8 cellular contexts compared by ENCODE assay signal in genomic region chr7:113086431-113086888, GRCh38. TPM values are rescaled to one million over a fixed set of nuclear protein-coding genes. Genes with fewer than 3 reads are reported as not detected.
DNase-seq lines count a peak whose midpoint lies in the region; ATAC-seq, FAIRE-seq and TF ChIP-seq lines count a peak whose summit lies in the region.

TSS of gene GPR85 (minus strand) at chr7:113086827. CDS start at chr7:113084721, 2,106 bp downstream.

- H2AFZ ChIP-seq in keratinocyte (ENCODE audit: control insufficient read depth, low read length), result peak within 1 kb of the TSS; percentile 96

- ATAC-seq in GM21423 (IDR thresholded peaks at IDR 0.05; ENCODE audit: unreplicated experiment) (peak; percentile 84), HG03378 (IDR thresholded peaks at IDR 0.05; ENCODE audit: unreplicated experiment) (no peak)
- ATAC-seq in central memory CD8-positive, alpha-beta T cell (replicated peaks; ENCODE audit: extremely low read depth, poor library complexity, severe bottlenecking), result peak; percentile 58

- peaks cover 54% of the 10 kb centered on the region for H3K27me3 Mint-ChIP-seq in central memory CD8-positive, alpha-beta T cell

- H3K36me3 ChIP-seq in keratinocyte (ENCODE audit: control insufficient read depth in 2 of 2, extremely low read depth in 1 of 2, insufficient read depth in 2 of 2, low read length in 2 of 2), result no peaks in the 10 kb centered on the region

- H3K79me2 ChIP-seq in keratinocyte (ENCODE audit: control insufficient read depth, insufficient read depth, low read length), result no peaks in the 10 kb centered on the region

- dilution Hi-C loops in keratinocyte (cut with MboI; ENCODE audit: extremely low pct_ligation_motif_present, low sequenced_read_pairs), result no loop called here

- in situ Hi-C loops in Caki2 (cut with HindIII; ENCODE audit: low pct_unique_long_range_greater_than_20kb, low sequenced_read_pairs), result no loop called here

- DNase-seq in Caki2 (ENCODE audit: low read depth) (peak; percentile 52), Kasumi-1 (lab: John Stamatoyannopoulos, UW) (peak; percentile 33 to 35), T-helper 22 cell (ENCODE audit: low read depth) (peak; percentile 1), keratinocyte (ENCODE audit: low read depth, low spot score) (no peak)
- no peak for DNase-seq in central memory CD8-positive, alpha-beta T cell (ENCODE audit: low spot score in 2 of 2)
- DNase-seq in stimulated activated CD4-positive, alpha-beta T cell treated with anti-CD3 and anti-CD28 coated beads, Interleukin-12 subunit alpha, Interleukin-12 subunit beta, amount 100 ng/mL, for 48 hours (ENCODE audit: low read depth in 2 of 3, low spot score in 1 of 3), result peak in 2 of 3 donors; percentile 4 to 8

- FAIRE-seq in keratinocyte (lab: Jason Lieb, UNC), result no peak

- H3K4me3 Mint-ChIP-seq in central memory CD8-positive, alpha-beta T cell, result peak within 1 kb of the TSS; percentile 30

- H3K27me3 ChIP-seq in keratinocyte (ENCODE audit: control insufficient read depth, extremely low read depth, insufficient read depth, low read length), result no peaks in the 10 kb centered on the region

- H4K20me1 ChIP-seq in keratinocyte (ENCODE audit: control insufficient read depth, extremely low read depth, insufficient read depth, low read length), result no peaks in the 10 kb centered on the region

- peaks cover 13% of the 10 kb centered on the region for H3K4me1 ChIP-seq in keratinocyte (ENCODE audit: control insufficient read depth, extremely low read depth, insufficient read depth, low read length)

- H3K36me3 Mint-ChIP-seq in central memory CD8-positive, alpha-beta T cell (ENCODE audit: insufficient read depth), result peaks cover 4% of the 10 kb centered on the region

- no peaks in the 10 kb centered on the region for H3K9me3 ChIP-seq in keratinocyte (ENCODE audit: control insufficient read depth, low read depth, low read length)

- no peak for TF ChIP-seq CTCF in keratinocyte (optimal IDR thresholded peaks at IDR 0.05 in 1 of 3, IDR thresholded peaks at IDR 0.05 in 1 of 3, conservative IDR thresholded peaks at IDR 0.05 in 1 of 3; ENCODE audit: extremely low read depth in 1 of 3, insufficient read depth in 2 of 3, low read length in 3 of 3)

- no peaks in the 10 kb centered on the region for H3K9me3 Mint-ChIP-seq in central memory CD8-positive, alpha-beta T cell

- H3K4me3 ChIP-seq in keratinocyte (ENCODE audit: control insufficient read depth in 2 of 3, extremely low read depth in 1 of 3, insufficient read depth in 2 of 3, low read depth in 1 of 3, low read length in 3 of 3), result peak within 1 kb of the TSS; percentile 41 to 80 (median 76)

- H3K27ac ChIP-seq in keratinocyte (ENCODE audit: control insufficient read depth, insufficient read depth, low read length), result peak within 1 kb of the TSS; percentile 88

- H3K9ac ChIP-seq in keratinocyte (ENCODE audit: control insufficient read depth, extremely low read depth, insufficient read depth, low read length), result peak within 1 kb of the TSS; percentile 88

- H3K27ac Mint-ChIP-seq in central memory CD8-positive, alpha-beta T cell (ENCODE audit: low read depth), result peak within 1 kb of the TSS; percentile 6

- peak within 1 kb of the TSS; percentile 92 for H3K4me2 ChIP-seq in keratinocyte (ENCODE audit: control insufficient read depth, extremely low read depth, insufficient read depth, low read depth, low read length)

- H3K4me1 Mint-ChIP-seq in central memory CD8-positive, alpha-beta T cell, result peaks cover 10% of the 10 kb centered on the region

- H3K9me1 ChIP-seq in keratinocyte (ENCODE audit: control insufficient read depth, extremely low read depth, insufficient read depth, low read length), result no peaks in the 10 kb centered on the region

RNA-seq across cellular contexts. Expression of gene GPR85, which starts in this region (rescaled TPM):
- not detected in 2 replicates for total RNA-seq in Caki2 (2014; rRNA removed; shearing (Covaris generic); ENCODE audit: low replicate concordance)
- 1.6 to 2.0 TPM (median 2.0 TPM) in 3 replicates for polyA plus RNA-seq in keratinocyte
- 0.11 TPM for polyA plus RNA-seq in keratinocyte (2011; ENCODE audit: low read depth)
- 0.71 and 1.3 TPM in 2 replicates for polyA plus RNA-seq in keratinocyte (2011; cell fraction: cytosol; rRNA removed)
- polyA plus RNA-seq in keratinocyte (2011; cell fraction: nucleus; rRNA removed), result 1.6 and 1.9 TPM in 2 replicates
- polyA plus RNA-seq in keratinocyte (2012; ENCODE audit: low replicate concordance), result 0.44 and 0.77 TPM in 2 replicates
- polyA minus RNA-seq in keratinocyte, result 1.2 to 2.1 TPM (median 1.8 TPM) in 3 replicates
- polyA minus RNA-seq in keratinocyte (2011; cell fraction: cytosol; rRNA and poly(A)+ RNA removed), result not detected
- polyA minus RNA-seq in keratinocyte (2011; cell fraction: nucleus; rRNA and poly(A)+ RNA removed), result 0.84 and 1.9 TPM in 2 replicates

Comparison
In these comparisons a context has a peak if more than half of its experiments do, and no peak if none do; other contexts are left out.
1. Peak in DNase-seq in Caki2; RNA of the gene not detected or under 1 TPM.
2. DNase-seq: peak in Kasumi-1 (2 of 2), T-helper 22 cell (single experiment) and stimulated activated CD4-positive, alpha-beta T cell treated with anti-CD3 and anti-CD28 coated beads, Interleukin-12 subunit alpha, Interleukin-12 subunit beta, amount 100 ng/mL, for 48 hours (2 of 3); none in central memory CD8-positive, alpha-beta T cell (0 of 2) and keratinocyte (single experiment).